Comparison of ENCODE assay signal across 8 cellular contexts in the genomic region with DNA sequence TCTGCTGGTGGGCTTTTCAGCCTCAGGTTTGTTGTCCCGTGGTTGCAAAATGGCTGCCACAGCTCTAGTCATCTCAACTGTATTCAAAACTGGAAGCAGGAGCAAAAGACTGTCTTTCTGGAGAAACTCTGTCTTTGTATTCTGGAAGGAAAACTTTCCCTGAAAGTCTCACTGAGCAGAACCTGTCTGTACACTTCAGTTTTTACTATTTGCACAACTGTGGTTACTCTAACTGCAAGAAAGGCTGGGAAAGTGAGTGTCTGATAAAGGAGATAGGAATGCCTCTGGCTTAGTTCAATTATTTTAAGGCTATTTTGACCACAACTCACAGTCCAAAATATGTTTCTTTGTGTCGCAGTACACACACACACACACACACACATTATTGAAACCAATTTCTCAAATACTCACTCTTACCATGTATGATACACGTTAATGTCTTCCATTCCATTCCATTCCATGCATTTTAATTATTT. TPM values are rescaled to one million over a fixed set of nuclear protein-coding genes. Genes with fewer than 3 reads are reported as not detected.
DNase-seq lines count a peak whose midpoint lies in the region; ATAC-seq and TF ChIP-seq lines count a peak whose summit lies in the region.

No MANE protein-coding gene starts in this region.

- H3K4me2 ChIP-seq in PC-9 (peak overlapping the region; percentile 84), neuronal stem cell (ENCODE audit: insufficient read depth, low read length, poor library complexity, severe bottlenecking) (no peak overlapping the region)

- H3K4me3 ChIP-seq in PC-9 (peak overlapping the region; percentile 46), epithelial cell of proximal tubule (ENCODE audit: low read depth, low read length) (no peak overlapping the region), neuronal stem cell (ENCODE audit: low read length in 2 of 2) (no peak overlapping the region)

- no peak overlapping the region for H4K91ac ChIP-seq in neuronal stem cell (ENCODE audit: low read depth, low read length, poor library complexity)

- CTCF ChIA-PET in PC-9 (lab: Charles Lee), result interaction anchor here (0.6 kb wide), 1 partner anchor 1151 kb away, joined by 4 read pairs; no protein-coding TSS in a partner anchor

- H2AFZ ChIP-seq in PC-9 (0 out of 2 replicates have a peak overlapping the region, but pooled peaks have one; percentile 15), neuronal stem cell (ENCODE audit: low read length) (no peak overlapping the region)

- ATAC-seq in omental fat pad (ENCODE audit: low FRiP score) (peak; percentile 60), GM18520 (IDR thresholded peaks at IDR 0.05; ENCODE audit: unreplicated experiment) (no peak)

- no peak overlapping the region for H2BK15ac ChIP-seq in neuronal stem cell (ENCODE audit: low read length)

- POLR2A ChIA-PET in PC-9 (lab: Charles Lee; ENCODE audit: unreplicated experiment), result interaction anchor here (0.6 to 0.9 kb wide), 4 partner anchors 13 to 438 kb away, joined by 3 to 6 read pairs (median 4); no protein-coding TSS in a partner anchor

- peaks cover 61% of the 10 kb centered on the region for H3K79me2 ChIP-seq in PC-9 (ENCODE audit: low read depth)

- no peak overlapping the region for H2BK120ac ChIP-seq in neuronal stem cell (ENCODE audit: low read depth, low read length)

- H3K4me1 Mint-ChIP-seq in immature natural killer cell, result peaks cover 50 to 59% of the 10 kb centered on the region in 2 donors

- H3K27ac ChIP-seq in PC-9, result peak overlapping the region; percentile 99
- no peak overlapping the region for H3K27ac ChIP-seq in neuronal stem cell (replicated peaks; ENCODE audit: low read length)

- no peaks in the 10 kb centered on the region for H4K20me1 ChIP-seq in PC-9 (ENCODE audit: insufficient read depth)

- H2BK12ac ChIP-seq in neuronal stem cell (ENCODE audit: low read length), result no peak overlapping the region

- H3K9me3 ChIP-seq in PC-9 (ENCODE audit: insufficient read depth, low read depth) (no peaks in the 10 kb centered on the region), neuronal stem cell (replicated peaks in 1 of 2; ENCODE audit: control insufficient read depth in 2 of 2, insufficient read depth in 1 of 2, low read depth in 1 of 2, low read length in 2 of 2) (no peaks in the 10 kb centered on the region)

- WGBS in neuronal stem cell (ENCODE audit: extremely low coverage in 2 of 2, insufficient read length in 2 of 2, insufficient replicate concordance in 1 of 2), 2 donors, result 100% methylated on average over 1 of the region's 3 CpGs; no CpG with 5 or more reads in 1 of the 2 donors

- no peak overlapping the region for H3K4me3 Mint-ChIP-seq in immature natural killer cell

- no peak overlapping the region for H3K18ac ChIP-seq in neuronal stem cell (ENCODE audit: low read length)

- no TSS peak for BruUV-seq in PC-9 (replicated peaks; lab: Mats Ljungman, UMichigan)

- H3K4me1 ChIP-seq in PC-9 (replicated peaks; ENCODE audit: insufficient read depth) (peaks cover 82% of the 10 kb centered on the region), neuronal stem cell (ENCODE audit: control insufficient read depth in 2 of 2, insufficient read depth in 1 of 2, low read depth in 1 of 2, low read length in 2 of 2) (peaks cover 6 to 13% of the 10 kb centered on the region in 2 donors)

- H3K23ac ChIP-seq in neuronal stem cell (ENCODE audit: low read depth, low read length, poor library complexity), result no peak overlapping the region

- H3K4ac ChIP-seq in neuronal stem cell (ENCODE audit: low read length), result no peak overlapping the region

- H3K14ac ChIP-seq in neuronal stem cell (ENCODE audit: low read length), result no peak overlapping the region

- H3K36me3 ChIP-seq in PC-9 (ENCODE audit: low read depth), result no peaks in the 10 kb centered on the region
- peaks cover 0 to 8% of the 10 kb centered on the region in 2 donors for H3K36me3 ChIP-seq in neuronal stem cell (replicated peaks in 1 of 2; ENCODE audit: control insufficient read depth in 2 of 2, insufficient read depth in 2 of 2, low read length in 2 of 2)

- H3K27ac Mint-ChIP-seq in immature natural killer cell, result peak overlapping the region in 3 of 6 donors; percentile 9 to 58 (median 13)

- peaks cover 80% of the 10 kb centered on the region for H3F3A ChIP-seq in PC-9 (ENCODE audit: insufficient read depth, low read depth)

- H2BK5ac ChIP-seq in neuronal stem cell (ENCODE audit: low read length), result no peak overlapping the region

- H4K8ac ChIP-seq in neuronal stem cell (ENCODE audit: low read depth, low read length), result no peak overlapping the region

- peaks cover 0 to 2% (median 0%) of the 10 kb centered on the region in 3 donors for H3K27me3 Mint-ChIP-seq in immature natural killer cell (ENCODE audit: low read depth in 3 of 3)

- intact Hi-C loops in PC-9 (cut with micrococcal nuclease; ENCODE audit: unreplicated experiment), result loop anchor here (1.0 kb wide), 2 partner anchors 15 to 55 kb away; no protein-coding TSS in a partner anchor

- no peaks in the 10 kb centered on the region for H3K9me2 ChIP-seq in PC-9 (ENCODE audit: insufficient read depth)

- H3K9me3 Mint-ChIP-seq in immature natural killer cell, result no peaks in the 10 kb centered on the region

- DNase-seq in AG09319 (ENCODE audit: extremely low read depth, low read depth) (peak; percentile 83), PC-9 (peak; percentile 45 to 99), epithelial cell of proximal tubule (ENCODE audit: low read depth) (peak; percentile 48), omental fat pad (ENCODE audit: low spot score) (no peak), immature natural killer cell (no peak), neuronal stem cell (ENCODE audit: low spot score) (no peak), NCI-H2029 (lab: John Stamatoyannopoulos, UW) (no peak)

- no peak overlapping the region for H3K9ac ChIP-seq in neuronal stem cell (ENCODE audit: low read depth, low read length, poor library complexity)

- peaks cover 13% of the 10 kb centered on the region for H3K79me1 ChIP-seq in neuronal stem cell (ENCODE audit: low read depth, low read length)

- no peak overlapping the region for H2AK5ac ChIP-seq in neuronal stem cell (ENCODE audit: low read depth, low read length)

- H3K27me3 ChIP-seq in PC-9 (ENCODE audit: insufficient read depth, low read depth), result no peaks in the 10 kb centered on the region
- no peaks in the 10 kb centered on the region for H3K27me3 ChIP-seq in neuronal stem cell (ENCODE audit: control insufficient read depth in 3 of 3, insufficient read depth in 3 of 3, low read depth in 1 of 3, low read length in 3 of 3)

- H3K36me3 Mint-ChIP-seq in immature natural killer cell, result peaks cover 0 to 4% (median 3%) of the 10 kb centered on the region in 3 donors

- TF ChIP-seq CTCF in AG09319 (IDR thresholded peaks at IDR 0.05; ENCODE audit: low read depth, low read length), result no peak
- TF ChIP-seq CTCF in PC-9 (conservative IDR thresholded peaks at IDR 0.05), result no peak
- no peak for TF ChIP-seq CTCF in epithelial cell of proximal tubule (conservative IDR thresholded peaks at IDR 0.05; ENCODE audit: low read depth, low read length)
- no peak for TF ChIP-seq CTCF in omental fat pad (IDR thresholded peaks at IDR 0.05)

RNA-seq across cellular contexts. Expression of gene EHD2, which starts 49.7 kb away (rescaled TPM):
- total RNA-seq in PC-9 (2021) (25.6 and 36.6 TPM in 2 replicates), epithelial cell of proximal tubule (33.6 and 58.9 TPM in 2 replicates), omental fat pad (100 to 1,000 TPM in 3 of 4 donors, 10 to 100 TPM in 1; 93.5 to 184 (median 124) TPM)
- not detected for polyA plus RNA-seq in immature natural killer cell
- polyA plus RNA-seq in neuronal stem cell (2013, experiment 1 of 2), result 2.5 TPM
- 2.3 TPM for polyA plus RNA-seq in neuronal stem cell (2013, experiment 2 of 2)

RNA-seq across cellular contexts. Expression of gene BICRA, which starts 54.5 kb away (rescaled TPM):
- 9.6 and 14.4 TPM in 2 replicates for total RNA-seq in PC-9 (2021)
- 2.1 and 2.7 TPM in 2 replicates for total RNA-seq in epithelial cell of proximal tubule
- total RNA-seq in omental fat pad, result 10 to 100 TPM in 1 of 4 donors, 1 to 10 TPM in 3; 3.2 to 20.3 (median 6.8) TPM
- polyA plus RNA-seq in immature natural killer cell, result 1 to 10 TPM in 1 of 3 donors, under 1 TPM in 1, not detected in 1; 0.36 to 1.9 TPM
- 11.8 TPM for polyA plus RNA-seq in neuronal stem cell (2013, experiment 1 of 2)
- polyA plus RNA-seq in neuronal stem cell (2013, experiment 2 of 2), result 11.4 TPM

Comparison
In these comparisons a context has a peak if more than half of its experiments do, and no peak if none do; other contexts are left out.
1. DNase-seq: peak in AG09319 (single experiment), PC-9 (2 of 2) and epithelial cell of proximal tubule (single experiment); none in omental fat pad (single experiment), immature natural killer cell (0 of 3), neuronal stem cell (single experiment) and NCI-H2029 (single experiment).